ENCODE assay signal across 9 cellular contexts in genomic region chr16:48318630-48319029, GRCh38.
DNase-seq lines count a peak whose midpoint lies in the region; TF ChIP-seq lines count a peak whose summit lies in the region.
"Had no signal": no experiment of that assay in that cellular context is flagged by ENCODE, and none has a peak within 500 bp of the region (broad histone marks: within the 10 kb centered on the region; RNA-seq: fewer than 3 reads in every experiment).

No MANE protein-coding gene starts in this region.

- H3K4me3 ChIP-seq in NB4 (ENCODE audit: low read depth, low read length): no peak overlapping the region
- H3K4me3 ChIP-seq in mesenchymal stem cell (ENCODE audit: insufficient read depth in 1 of 2, low read depth in 1 of 2, low read length in 2 of 2): no peak overlapping the region
- H3K4me3 ChIP-seq: cardiac muscle cell had no signal

- no peak overlapping the region for H3K9ac ChIP-seq in mesenchymal stem cell (ENCODE audit: low read length)

- peak overlapping the region; percentile 0 for H3K27ac ChIP-seq in mesenchymal stem cell (ENCODE audit: low read length, poor library complexity, severe bottlenecking)
- H3K27ac ChIP-seq: cardiac muscle cell had no signal

- no peak overlapping the region for H2BK5ac ChIP-seq in mesenchymal stem cell (ENCODE audit: low read depth, low read length, poor library complexity, severe bottlenecking)

- TF ChIP-seq POLR2A in NB4 (IDR thresholded peaks at IDR 0.05; ENCODE audit: extremely low read depth, insufficient read length): no peak

- no peak overlapping the region for H2BK12ac ChIP-seq in mesenchymal stem cell (ENCODE audit: low read length in 2 of 2)

- TF ChIP-seq CTCF in NB4 (IDR thresholded peaks at IDR 0.05; ENCODE audit: low read depth, low read length): no peak
- no peak for TF ChIP-seq CTCF in GM13977 (IDR thresholded peaks at IDR 0.05; ENCODE audit: extremely low read depth, insufficient read depth, missing control alignments)

- peaks cover 0 to 37% of the 10 kb centered on the region in 2 experiments for H3K36me3 ChIP-seq in mesenchymal stem cell (ENCODE audit: control insufficient read depth in 1 of 2, insufficient read depth in 2 of 2, low read depth in 1 of 2, low read length in 2 of 2)
- H3K36me3 ChIP-seq: cardiac muscle cell had no signal

- H2AK5ac ChIP-seq in mesenchymal stem cell (ENCODE audit: low read length, severe bottlenecking): no peak overlapping the region

- no peaks in the 10 kb centered on the region for H3K27me3 ChIP-seq in mesenchymal stem cell (ENCODE audit: control insufficient read depth in 1 of 2, insufficient read depth in 1 of 2, low read length in 2 of 2)
- H3K27me3 ChIP-seq: cardiac muscle cell had no signal

- no peaks in the 10 kb centered on the region for H3K9me3 ChIP-seq in mesenchymal stem cell (ENCODE audit: control insufficient read depth, low read length)

- no peak overlapping the region for H4K91ac ChIP-seq in mesenchymal stem cell (ENCODE audit: low read length)

- H4K8ac ChIP-seq in mesenchymal stem cell (ENCODE audit: low read length): no peak overlapping the region

- H3K23ac ChIP-seq in mesenchymal stem cell (ENCODE audit: low read length in 2 of 2): no peak overlapping the region

- peak; percentile 10 for DNase-seq in EL
- DNase-seq in NB4 (ENCODE audit: low read depth): peak; percentile 78
- DNase-seq in astrocyte of the hippocampus (ENCODE audit: low read depth, low spot score): peak; percentile 55
- peak; percentile 90 for DNase-seq in mesenchymal stem cell
- no peak for DNase-seq in NCI-H2107 (lab: John Stamatoyannopoulos, UW)
- DNase-seq in HuH-7.5 (ENCODE audit: low spot score): no peak
- DNase-seq in GM13977 (ENCODE audit: low spot score): no peak
- DNase-seq in GM19240 (ENCODE audit: insufficient read length, low spot score): no peak

- H3K4ac ChIP-seq in mesenchymal stem cell (ENCODE audit: low read depth in 1 of 2, low read length in 2 of 2): no peak overlapping the region

- H3K4me2 ChIP-seq in mesenchymal stem cell (ENCODE audit: low read length, poor library complexity, severe bottlenecking): no peak overlapping the region

- H3K14ac ChIP-seq in mesenchymal stem cell (ENCODE audit: low read length in 2 of 2): no peak overlapping the region

- no peak overlapping the region for H2BK15ac ChIP-seq in mesenchymal stem cell (ENCODE audit: low read depth, poor library complexity, severe bottlenecking)

- peaks cover 3% of the 10 kb centered on the region for H3K4me1 ChIP-seq in mesenchymal stem cell (ENCODE audit: control insufficient read depth, insufficient read depth, low read depth, low read length)

- H2BK120ac ChIP-seq in mesenchymal stem cell (ENCODE audit: low read depth, low read length): no peak overlapping the region

- H3K79me1 ChIP-seq in mesenchymal stem cell (replicated peaks; ENCODE audit: low read length, poor library complexity, severe bottlenecking): peaks cover 8% of the 10 kb centered on the region

- no peak overlapping the region for H2AFZ ChIP-seq in mesenchymal stem cell (ENCODE audit: low read depth, low read length)

- 22% methylated on average over 4 of the region's 4 CpGs for WGBS in mesenchymal stem cell

- no peak overlapping the region for H3K18ac ChIP-seq in mesenchymal stem cell (ENCODE audit: low read depth in 1 of 2, low read length in 2 of 2)

- in situ Hi-C loops in GM13977 (cut with MboI; ENCODE audit: low pct_unique_long_range_greater_than_20kb, low sequenced_read_pairs, unreplicated experiment): no loop called here

Comparison
In these comparisons a context has a peak if more than half of its experiments do, and no peak if none do; other contexts are left out.
1. DNase-seq: peak in EL (single experiment), NB4 (single experiment), astrocyte of the hippocampus (single experiment) and mesenchymal stem cell (single experiment); none in NCI-H2107 (single experiment), HuH-7.5 (single experiment), GM13977 (single experiment) and GM19240 (single experiment).